Comparison of ENCODE assay signal across 15 cellular contexts in the genomic region with DNA sequence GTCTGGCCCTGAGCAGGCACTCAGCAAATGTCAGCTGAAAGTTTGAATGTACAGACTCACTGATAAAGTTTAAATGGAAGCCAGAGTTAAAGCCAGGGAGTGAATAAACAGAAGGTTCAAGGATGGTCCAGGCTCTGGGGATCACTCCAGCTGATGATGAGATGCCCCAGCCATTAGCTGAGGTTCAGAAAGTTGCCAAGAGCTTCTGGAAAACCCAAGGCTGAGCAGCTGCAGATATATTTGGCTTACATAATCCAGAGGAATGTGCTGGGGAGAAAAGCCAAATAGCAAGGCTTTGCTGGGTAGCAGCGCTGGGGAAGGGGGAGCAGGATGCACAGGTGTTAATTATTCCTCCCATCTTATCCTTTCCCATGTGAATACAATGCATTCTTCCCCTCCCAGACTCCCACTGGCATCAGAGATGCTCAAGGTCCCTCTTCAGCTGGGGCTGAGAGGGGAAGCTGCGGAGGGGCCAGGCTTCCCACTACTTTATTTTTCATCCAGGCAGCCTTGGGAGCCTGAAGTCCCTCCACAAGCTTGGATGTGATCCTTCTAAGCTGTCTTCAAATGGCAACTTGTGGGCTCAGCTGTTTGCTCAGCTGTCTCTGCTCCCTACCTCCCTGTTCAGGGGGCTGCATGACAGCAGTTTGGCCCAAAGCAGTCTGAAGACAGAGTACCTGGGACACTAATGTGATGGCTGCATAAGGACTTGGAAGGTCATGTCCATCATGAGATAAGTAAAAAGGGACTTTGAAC.
"Had no signal": no experiment of that assay in that cellular context is flagged by ENCODE, and none has a peak within 500 bp of the region (broad histone marks: within the 10 kb centered on the region; RNA-seq: fewer than 3 reads in every experiment).

No MANE protein-coding gene starts in this region.

- H3K4me1 ChIP-seq: lower lobe of right lung had no signal

- H3K9me3 ChIP-seq: lower lobe of right lung, tibial artery had no signal

- H3K4me3 ChIP-seq: cardiac muscle cell, lower lobe of right lung, tibial artery had no signal

- H3K36me3 ChIP-seq: cardiac muscle cell, lower lobe of right lung, tibial artery had no signal

- H3K36me3 Mint-ChIP-seq: activated naive CD8-positive, alpha-beta T cell had no signal

- H3K27me3 ChIP-seq: cardiac muscle cell, tibial artery had no signal

- ATAC-seq: effector memory CD8-positive, alpha-beta T cell; lower lobe of right lung had no signal

- DNase-seq: activated CD4-positive, alpha-beta T cell treated with anti-CD3 and anti-CD28 coated beads, Interleukin-2, amount 50 U/mL, for 4 hours; activated gamma-delta T cell treated with Interleukin-2 at 50 U/mL for 16 hours; amniotic stem cell; effector memory CD8-positive, alpha-beta T cell; foreskin melanocyte; glutamatergic neuron; lower lobe of right lung; retina; stimulated activated CD4-positive, alpha-beta T cell treated with anti-CD3 and anti-CD28 coated beads, Interleukin-2, amount 100 ng/mL, for 24 hours; stimulated activated naive CD4-positive, alpha-beta T cell treated with Interleukin-2 at 50 U/mL for 16 hours; tibial artery had no signal

- H3K27ac Mint-ChIP-seq: activated naive CD8-positive, alpha-beta T cell; effector memory CD8-positive, alpha-beta T cell had no signal

- H3K27me3 Mint-ChIP-seq: activated naive CD8-positive, alpha-beta T cell; effector memory CD8-positive, alpha-beta T cell had no signal

- H3K27ac ChIP-seq: cardiac muscle cell, epithelial cell of prostate, lower lobe of right lung, tibial artery, WERI-Rb-1 had no signal

- H3K4me3 Mint-ChIP-seq: activated naive CD8-positive, alpha-beta T cell; effector memory CD8-positive, alpha-beta T cell had no signal
